9 cellular contexts compared by ENCODE assay signal in genomic region chr11:67024410-67024809, GRCh38. TPM values are rescaled to one million over a fixed set of nuclear protein-coding genes. Genes with fewer than 3 reads are reported as not detected.
DNase-seq lines count a peak whose midpoint lies in the region; ATAC-seq lines count a peak whose summit lies in the region.
"Had no signal": no experiment of that assay in that cellular context is flagged by ENCODE, and none has a peak within 500 bp of the region (broad histone marks: within the 10 kb centered on the region; RNA-seq: fewer than 3 reads in every experiment).

No MANE protein-coding gene starts in this region.

- POLR2A ChIA-PET in T-cell (lab: Charles Lee): no interaction called here

- H3K27me3 Mint-ChIP-seq in T-cell: peaks cover 18 to 43% of the 10 kb centered on the region in 2 donors

- CTCF ChIA-PET in T-cell (lab: Charles Lee): no interaction called here

- ATAC-seq in T-cell (replicated peaks in 1 of 4): peak; percentile 66 to 86 (median 76)
- ATAC-seq in HG02759 (IDR thresholded peaks at IDR 0.05; ENCODE audit: unreplicated experiment): no peak
- ATAC-seq in HG02588 (IDR thresholded peaks at IDR 0.05; ENCODE audit: unreplicated experiment): no peak
- ATAC-seq in GM21423 (IDR thresholded peaks at IDR 0.05; ENCODE audit: unreplicated experiment): no peak

- H3K4me1 Mint-ChIP-seq in T-cell: peaks cover 29 to 35% (median 29%) of the 10 kb centered on the region in 3 donors

- H3K4me3 Mint-ChIP-seq in T-cell: peak overlapping the region in 2 of 3 donors; percentile 49 to 79

- no peak overlapping the region for H3K27ac Mint-ChIP-seq in T-cell

- peak; percentile 31 for DNase-seq in GF-D8 (lab: John Stamatoyannopoulos, UW)
- DNase-seq in T-cell: peak in 32 of 34 experiments; percentile 23 to 69 (median 42)
- DNase-seq in activated effector memory CD4-positive, alpha-beta T cell treated with Interleukin-2 at 50 U/mL for 16 hours: peak; percentile 45
- DNase-seq in stimulated activated CD4-positive, alpha-beta T cell treated with anti-CD3 and anti-CD28 coated beads, Interleukin-12 subunit alpha, Interleukin-12 subunit beta, amount 100 ng/mL, for 4 hours: peak; percentile 32
- no peak for DNase-seq in iPS-NIHi7 (ENCODE audit: extremely low spot score)
- DNase-seq: left lung had no signal

- H3K9me3 Mint-ChIP-seq in T-cell: no peaks in the 10 kb centered on the region

- H3K36me3 Mint-ChIP-seq in T-cell: no peaks in the 10 kb centered on the region

RNA-seq across cellular contexts. Expression of gene SYT12, which starts 1.5 kb away (rescaled TPM):
- under 1 TPM in 1 of 5 donors, not detected in 4; 0.20 TPM for total RNA-seq in T-cell

RNA-seq across cellular contexts. Expression of gene RHOD, which starts 32.2 kb away (rescaled TPM):
- total RNA-seq in T-cell: under 1 TPM in 3 of 5 donors, not detected in 2; 0.59 to 0.88 (median 0.66) TPM

RNA-seq across cellular contexts. Expression of gene C11orf86, which starts 49.3 kb away (rescaled TPM):
- total RNA-seq in T-cell: not detected
- total RNA-seq: left lung had no signal

Comparison
In these comparisons a context has a peak if more than half of its experiments do, and no peak if none do; other contexts are left out.
1. ATAC-seq: peak in T-cell (4 of 4); none in HG02759 (single experiment), HG02588 (single experiment) and GM21423 (single experiment).